9 cellular contexts compared by ENCODE assay signal in the genomic region with DNA sequence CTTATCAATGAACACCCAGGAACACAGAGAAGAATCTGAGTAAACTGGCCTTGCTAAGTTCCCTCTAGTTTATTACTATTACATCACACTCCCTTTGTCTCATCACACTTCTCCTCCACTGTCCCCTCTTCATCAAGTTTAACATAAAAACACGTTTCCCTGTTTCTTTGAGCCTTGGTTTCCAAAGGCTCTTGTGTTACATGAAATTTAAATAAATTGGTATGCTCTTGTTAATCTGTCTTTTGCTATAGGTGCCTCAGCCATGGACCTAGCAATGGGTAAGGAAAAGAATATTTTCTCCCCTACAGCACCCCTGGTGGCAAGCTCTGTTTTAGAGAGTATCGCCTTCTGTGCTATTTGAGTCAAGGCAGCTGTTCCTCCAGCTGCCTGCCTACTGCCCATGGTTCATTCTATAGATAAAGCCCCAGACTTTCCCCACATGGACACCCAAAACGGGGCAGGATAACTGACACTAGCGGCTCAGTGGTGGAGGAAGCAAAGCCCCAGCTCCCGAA. TPM values are rescaled to one million over a fixed set of nuclear protein-coding genes. Genes with fewer than 3 reads are reported as not detected.
A peak's percentile ranks its signal among the peaks of the same experiment; 100 is the strongest.
DNase-seq lines count a peak whose midpoint lies in the region; ATAC-seq, FAIRE-seq and TF ChIP-seq lines count a peak whose summit lies in the region.
"Had no signal": no experiment of that assay in that cellular context is flagged by ENCODE, and none has a peak within 500 bp of the region (broad histone marks: within the 10 kb centered on the region; RNA-seq: fewer than 3 reads in every experiment).

No MANE protein-coding gene starts in this region.

- H3K4me3 ChIP-seq in AG09309 (ENCODE audit: control insufficient read depth, low read depth, low read length) = no peak overlapping the region
- H3K4me3 ChIP-seq in GM06990 (replicated peaks; ENCODE audit: low read depth, low read length) = no peak overlapping the region
- no peak overlapping the region for H3K4me3 ChIP-seq in Karpas-422 (ENCODE audit: low read length)
- no peak overlapping the region for H3K4me3 ChIP-seq in HepG2 (replicated peaks in 1 of 3; ENCODE audit: insufficient read depth in 1 of 3, low read depth in 2 of 3, low read length in 3 of 3)
- H3K4me3 ChIP-seq in vagina = no peak overlapping the region
- H3K4me3 ChIP-seq: gastrocnemius medialis had no signal

- BruUV-seq in HepG2 (replicated peaks; lab: Mats Ljungman, UMichigan) = no TSS peak

- H2AFZ ChIP-seq in Karpas-422 (ENCODE audit: low read length) (peak overlapping the region; percentile 15; the same call in 1 of the 2 replicates), HepG2 (ENCODE audit: low read length) (no peak overlapping the region)

- ATAC-seq in HepG2 = peak; percentile 96

- no peak for TF ChIP-seq EP300 in HepG2 (IDR thresholded peaks at IDR 0.05; ENCODE audit: low read depth in 2 of 2, low read length in 2 of 2)
- TF ChIP-seq EP300 in HepG2 (CRISPR knock-in tag; IDR thresholded peaks at IDR 0.05; ENCODE audit: borderline replicate concordance) = no peak

- TF ChIP-seq RAD21 in HepG2 (CRISPR knock-in tag; IDR thresholded peaks at IDR 0.05) = no peak

- no peaks in the 10 kb centered on the region for H3K9me2 ChIP-seq in Karpas-422 (replicated peaks; ENCODE audit: insufficient read depth, low read length)

- POLR2A ChIA-PET in HepG2 (lab: Yijun Ruan, JAX) = no interaction called here

- H3K9ac ChIP-seq in Karpas-422 (ENCODE audit: low read length) = peak overlapping the region; percentile 48
- H3K9ac ChIP-seq in HepG2 (ENCODE audit: insufficient read depth, low read depth, low read length) = no peak overlapping the region

- H3K36me3 ChIP-seq in GM06990 (ENCODE audit: control insufficient read depth, insufficient read depth, low read length) (no peaks in the 10 kb centered on the region), Karpas-422 (ENCODE audit: insufficient read depth, low read length) (no peaks in the 10 kb centered on the region), HepG2 (replicated peaks in 1 of 2; ENCODE audit: control insufficient read depth in 1 of 2, insufficient read depth in 2 of 2, low read length in 2 of 2) (no peaks in the 10 kb centered on the region), vagina (no peaks in the 10 kb centered on the region)
- H3K36me3 ChIP-seq: gastrocnemius medialis had no signal

- WGBS in HepG2 (ENCODE audit: low lambda C conversion rate) = 13% methylated on average over 5 of the region's 5 CpGs

- peak; percentile 75 for FAIRE-seq in HepG2 (lab: Jason Lieb, UNC)

- peaks cover 38% of the 10 kb centered on the region for H3K4me1 ChIP-seq in Karpas-422 (ENCODE audit: low read length)
- peaks cover 8% of the 10 kb centered on the region; the same call in 1 of the 2 replicates for H3K4me1 ChIP-seq in HepG2 (ENCODE audit: insufficient read depth, low read length)
- H3K4me1 ChIP-seq in vagina = no peaks in the 10 kb centered on the region
- H3K4me1 ChIP-seq: gastrocnemius medialis had no signal

- H3K27ac ChIP-seq in Karpas-422 (ENCODE audit: low read length) (peak overlapping the region; percentile 3; the same call in 1 of the 2 replicates), HepG2 (ENCODE audit: extremely low read length, insufficient read depth, low read length) (no peak overlapping the region), vagina (no peak overlapping the region)
- H3K27ac ChIP-seq: gastrocnemius medialis had no signal

- H3K27me3 ChIP-seq in GM06990 (replicated peaks; ENCODE audit: control insufficient read depth, insufficient read depth, low read length) (no peaks in the 10 kb centered on the region; the same call in 1 of the 2 replicates), Karpas-422 (ENCODE audit: low read length) (no peaks in the 10 kb centered on the region), HepG2 (ENCODE audit: control insufficient read depth in 1 of 2, insufficient read depth in 2 of 2, low read length in 2 of 2) (peaks cover 0 to 5% of the 10 kb centered on the region in 2 experiments; a peak in 2 of 5 replicates), vagina (no peaks in the 10 kb centered on the region)
- H3K27me3 ChIP-seq: gastrocnemius medialis had no signal

- H3K79me2 ChIP-seq in Karpas-422 (ENCODE audit: low read length) (no peaks in the 10 kb centered on the region), HepG2 (ENCODE audit: insufficient read depth, low read length) (no peaks in the 10 kb centered on the region)

- H4K20me1 ChIP-seq in Karpas-422 (ENCODE audit: insufficient read depth, low read depth, low read length) (no peaks in the 10 kb centered on the region), HepG2 (ENCODE audit: insufficient read depth, low read length) (no peaks in the 10 kb centered on the region)

- H3K9me3 ChIP-seq in Karpas-422 (ENCODE audit: low read length) = no peaks in the 10 kb centered on the region
- no peaks in the 10 kb centered on the region for H3K9me3 ChIP-seq in HepG2 (ENCODE audit: low read length)
- H3K9me3 ChIP-seq in vagina = no peaks in the 10 kb centered on the region
- H3K9me3 ChIP-seq: gastrocnemius medialis had no signal

- intact Hi-C loops in HepG2 (cut with micrococcal nuclease; ENCODE audit: unreplicated experiment) (no loop called here), vagina (cut with DNase I) (no loop called here)

- no peak for DNase-seq in AG09309 (ENCODE audit: low read depth)
- DNase-seq in GM06990 (ENCODE audit: extremely low read depth, insufficient read length) = no peak
- DNase-seq in Karpas-422 = peak; percentile 86
- peak; percentile 31 for DNase-seq in activated naive CD4-positive, alpha-beta T cell treated with anti-CD3 and anti-CD28 coated beads, Interleukin-2, amount 50 U/mL, for 16 hours
- DNase-seq in HepG2 (ENCODE audit: low spot score) = peak; percentile 33
- DNase-seq in NCI-H2107 (lab: John Stamatoyannopoulos, UW) = no peak
- DNase-seq in vagina (ENCODE audit: extremely low spot score in 2 of 2) = no peak
- no peak for DNase-seq in dedifferentiated amniotic fluid mesenchymal stem cell (ENCODE audit: extremely low spot score)
- DNase-seq: gastrocnemius medialis had no signal

- peak; percentile 47 for TF ChIP-seq CTCF in AG09309 (IDR thresholded peaks at IDR 0.05; ENCODE audit: control insufficient read depth, insufficient read depth, low read depth, low read length, missing control alignments)
- TF ChIP-seq CTCF in GM06990 (IDR thresholded peaks at IDR 0.05; ENCODE audit: insufficient read depth, low read length, poor library complexity, severe bottlenecking) = peak; percentile 58
- TF ChIP-seq CTCF in HepG2 (CRISPR knock-in tag; IDR thresholded peaks at IDR 0.05) = peak; percentile 43
- TF ChIP-seq CTCF in vagina (IDR thresholded peaks at IDR 0.05) = peak in 1 of 3 experiments; percentile 10

- TF ChIP-seq POLR2A in HepG2 (IDR thresholded peaks at IDR 0.05; ENCODE audit: insufficient read depth in 1 of 2, low read depth in 2 of 2, low read length in 2 of 2) = no peak
- no peak for TF ChIP-seq POLR2A in vagina (IDR thresholded peaks at IDR 0.05)

- in situ Hi-C loops in HepG2 (cut with HindIII; ENCODE audit: extremely low pct_ligation_motif_present, low pct_unique_long_range_greater_than_20kb) = loop anchor here (25.0 kb wide), 1 partner anchor 94 kb away; no protein-coding TSS in a partner anchor

- CTCF ChIA-PET in HepG2 (lab: Yijun Ruan, JAX; ENCODE audit: low intra/inter-chr PET ratio, low total read pairs) = no interaction called here

- peak overlapping the region; percentile 32 for H3K4me2 ChIP-seq in Karpas-422 (ENCODE audit: low read depth, low read length, poor library complexity, severe bottlenecking)
- H3K4me2 ChIP-seq in HepG2 (ENCODE audit: low read depth, low read length) = no peak overlapping the region

TF ChIP-seq in HepG2, 621 proteins besides CTCF, POLR2A, EP300 and RAD21 (continues in another document):
- no peak for TF ChIP-seq NFIC (IDR thresholded peaks at IDR 0.05; ENCODE audit: low read length)
- TF ChIP-seq STAG1 (CRISPR knock-in tag; IDR thresholded peaks at IDR 0.05) = peak; percentile 56

RNA-seq across cellular contexts. Expression of gene TGIF1, which starts 31.8 kb away (rescaled TPM):
- 82.6 and 110 TPM in 2 replicates for total RNA-seq in Karpas-422 (2014; rRNA removed; shearing (Covaris generic); ENCODE audit: low replicate concordance)
- total RNA-seq in HepG2 (2016; rRNA removed; fragmentation: Illumina TruSeq; extraction: Trizol) = 44.0 and 50.0 TPM in 2 replicates
- total RNA-seq in HepG2 (2016; cell fraction: cytosol; rRNA removed; fragmentation: Illumina TruSeq; extraction: Trizol; ENCODE audit: low read depth) = 15.3 and 17.9 TPM in 2 replicates
- total RNA-seq in HepG2 (2016; cell fraction: insoluble cytoplasmic fraction; rRNA removed; fragmentation: Illumina TruSeq; extraction: Trizol) = 39.7 and 48.5 TPM in 2 replicates
- total RNA-seq in HepG2 (2016; cell fraction: membrane; rRNA removed; fragmentation: Illumina TruSeq; extraction: Trizol) = 31.9 and 33.8 TPM in 2 replicates
- total RNA-seq in HepG2 (2016; cell fraction: nucleus; rRNA removed; fragmentation: Illumina TruSeq; extraction: Trizol) = 48.5 and 49.4 TPM in 2 replicates
- 76.1 and 76.3 TPM in 2 replicates for polyA plus RNA-seq in HepG2 (2011; rRNA removed)
- 82.7 and 83.0 TPM in 2 replicates for polyA plus RNA-seq in HepG2 (2011; cell fraction: cytosol; rRNA removed)
- 170 and 172 TPM in 2 replicates for polyA plus RNA-seq in HepG2 (2011; cell fraction: nucleus; rRNA removed)
- polyA plus RNA-seq in HepG2 (2012) = 35.4 and 51.3 TPM in 2 replicates
- polyA plus RNA-seq in HepG2 (2016; cell fraction: cytosol; fragmentation: Illumina TruSeq; extraction: Trizol; ENCODE audit: low read depth) = 8.5 and 8.6 TPM in 2 replicates
- 37.9 and 44.1 TPM in 2 replicates for polyA plus RNA-seq in HepG2 (2016; cell fraction: insoluble cytoplasmic fraction; fragmentation: Illumina TruSeq; extraction: Trizol; ENCODE audit: low read depth)
- polyA plus RNA-seq in HepG2 (2016; cell fraction: membrane; fragmentation: Illumina TruSeq; extraction: Trizol; ENCODE audit: low read depth) = 16.3 and 18.7 TPM in 2 replicates
- 82.0 and 82.8 TPM in 2 replicates for polyA plus RNA-seq in HepG2 (2016; cell fraction: nucleus; fragmentation: Illumina TruSeq; extraction: Trizol; ENCODE audit: insufficient read depth, low read depth)
- 89.5 and 113 TPM in 2 replicates for polyA minus RNA-seq in HepG2 (2011; rRNA and poly(A)+ RNA removed; ENCODE audit: low replicate concordance)
- polyA minus RNA-seq in HepG2 (2011; cell fraction: cytosol; rRNA and poly(A)+ RNA removed) = 43.2 and 45.1 TPM in 2 replicates
- polyA minus RNA-seq in HepG2 (2011; cell fraction: nucleus; rRNA and poly(A)+ RNA removed) = 66.8 and 68.0 TPM in 2 replicates
- 60.9 TPM for total RNA-seq in vagina

Comparison
In these comparisons a context has a peak if more than half of its experiments do, and no peak if none do; other contexts are left out.
1. DNase-seq: peak in Karpas-422 (single experiment), activated naive CD4-positive, alpha-beta T cell treated with anti-CD3 and anti-CD28 coated beads, Interleukin-2, amount 50 U/mL, for 16 hours (single experiment) and HepG2 (single experiment); none in AG09309 (single experiment), GM06990 (single experiment), NCI-H2107 (single experiment), vagina (0 of 2) and dedifferentiated amniotic fluid mesenchymal stem cell (single experiment).